In the genomic region with DNA sequence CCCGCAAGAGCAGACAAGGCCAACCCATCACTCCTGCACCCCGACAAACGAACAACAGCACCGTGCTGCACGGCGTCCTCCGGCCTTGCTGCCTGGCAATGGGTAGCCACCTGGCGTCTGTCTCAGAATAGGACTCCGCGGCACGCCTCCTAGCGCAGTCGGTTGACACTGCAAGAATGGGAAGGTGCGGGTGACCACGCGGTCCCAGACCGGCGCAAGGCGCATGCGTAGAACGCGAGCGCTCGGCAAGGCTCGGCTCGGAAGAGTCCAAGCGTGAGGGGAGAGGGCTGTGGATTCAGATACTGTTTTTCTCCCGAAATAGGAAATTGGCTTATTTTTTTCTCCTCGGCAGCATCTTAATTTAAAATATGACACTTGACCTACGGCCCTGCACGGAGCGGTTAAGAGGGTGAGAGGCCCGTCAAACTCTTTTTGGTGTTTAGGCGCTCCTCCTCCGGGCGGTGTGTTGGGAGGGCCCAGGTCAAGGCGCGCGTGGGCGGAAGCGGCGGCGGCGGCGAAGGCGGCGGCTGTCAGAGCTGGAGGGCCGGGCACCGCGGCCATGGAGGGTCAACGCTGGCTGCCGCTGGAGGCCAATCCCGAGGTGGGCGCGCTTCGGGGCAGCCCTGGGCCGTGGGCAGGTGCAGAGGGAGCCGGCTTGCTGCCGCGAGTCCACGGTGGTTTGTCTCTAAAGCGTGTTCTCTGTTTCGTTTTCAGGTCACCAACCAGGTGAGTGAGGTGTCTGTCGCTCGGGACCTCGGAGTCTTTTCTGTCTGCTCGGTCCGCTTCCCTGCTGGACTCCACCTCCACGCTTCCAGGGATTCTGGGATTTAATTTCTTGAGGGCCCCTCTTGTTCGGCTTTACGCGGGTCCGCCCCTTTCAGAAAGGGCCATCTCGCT, we compare ENCODE assay signal across 8 cellular contexts. TPM values are rescaled to one million over a fixed set of nuclear protein-coding genes. Genes with fewer than 3 reads are reported as not detected.
DNase-seq lines count a peak whose midpoint lies in the region; ATAC-seq and TF ChIP-seq lines count a peak whose summit lies in the region.

TSS of gene UCHL3 (plus strand) at position 530 of the 897 bp plus-strand sequence. CDS start at position 560, 30 bp downstream.

- peaks cover 31% of the 10 kb centered on the region for H3K4me1 Mint-ChIP-seq in activated T-helper 17 cell treated with anti-CD3 and anti-CD28 coated beads, Interleukin-2, amount 50 U/mL, for 72 hours
- H3K4me1 Mint-ChIP-seq in naive thymus-derived CD8-positive, alpha-beta T cell, result peaks cover 26 to 47% (median 44%) of the 10 kb centered on the region in 4 donors

- H3K27ac ChIP-seq in GM23248 (peak within 1 kb of the TSS; percentile 79), fibroblast of lung (ENCODE audit: insufficient read depth, low read length) (peak within 1 kb of the TSS; percentile 97)

- DNase-seq in EH (ENCODE audit: low read depth), result peak; percentile 93
- peak; percentile 97 for DNase-seq in GM23248
- peak; percentile 94 for DNase-seq in LHCN-M2 (ENCODE audit: low read depth)
- DNase-seq in RPMI8226, result peak; percentile 97
- DNase-seq in fibroblast of lung (ENCODE audit: low read depth in 2 of 2), result peak; percentile 91 to 96
- peak; percentile 92 to 98 (median 97) for DNase-seq in naive thymus-derived CD8-positive, alpha-beta T cell
- DNase-seq in stimulated activated naive CD4-positive, alpha-beta T cell treated with Interleukin-2 at 50 U/mL for 16 hours (lab: John Stamatoyannopoulos, UW), result peak; percentile 95

- peaks cover 26% of the 10 kb centered on the region for H3K4me1 ChIP-seq in GM23248 (ENCODE audit: insufficient read depth)
- H3K4me1 ChIP-seq in fibroblast of lung (ENCODE audit: control insufficient read depth, extremely low read depth, insufficient read depth, low read length), result peaks cover 3% of the 10 kb centered on the region

- H3K9me3 Mint-ChIP-seq in activated T-helper 17 cell treated with anti-CD3 and anti-CD28 coated beads, Interleukin-2, amount 50 U/mL, for 72 hours, result no peaks in the 10 kb centered on the region
- no peaks in the 10 kb centered on the region for H3K9me3 Mint-ChIP-seq in naive thymus-derived CD8-positive, alpha-beta T cell

- peak within 1 kb of the TSS; percentile 96 for H3K27ac Mint-ChIP-seq in activated T-helper 17 cell treated with anti-CD3 and anti-CD28 coated beads, Interleukin-2, amount 50 U/mL, for 72 hours
- H3K27ac Mint-ChIP-seq in naive thymus-derived CD8-positive, alpha-beta T cell, result peak within 1 kb of the TSS; percentile 92 to 99 (median 98)

- peak; percentile 80 to 94 for TF ChIP-seq CTCF in fibroblast of lung (conservative IDR thresholded peaks at IDR 0.05 in 1 of 2, IDR thresholded peaks at IDR 0.05 in 1 of 2; ENCODE audit: low read depth in 1 of 2, low read length in 2 of 2)

- H3K9me2 ChIP-seq in GM23248 (ENCODE audit: insufficient read depth), result no peaks in the 10 kb centered on the region

- no peaks in the 10 kb centered on the region for H3K27me3 Mint-ChIP-seq in activated T-helper 17 cell treated with anti-CD3 and anti-CD28 coated beads, Interleukin-2, amount 50 U/mL, for 72 hours
- H3K27me3 Mint-ChIP-seq in naive thymus-derived CD8-positive, alpha-beta T cell, result peaks cover 0 to 3% (median 0%) of the 10 kb centered on the region in 5 donors

- H4K20me1 ChIP-seq in GM23248 (ENCODE audit: insufficient read depth) (no peaks in the 10 kb centered on the region), fibroblast of lung (ENCODE audit: control insufficient read depth, extremely low read depth, insufficient read depth, low read length) (no peaks in the 10 kb centered on the region)

- WGBS in GM23248 (ENCODE audit: low coverage in 1 of 2, low lambda C conversion rate in 2 of 2, missing lambda C conversion rate in 2 of 2), 2 experiments, result 1 to 2% methylated on average over 62 to 71 of the region's 74 CpGs

- peaks cover 46% of the 10 kb centered on the region for H3K79me2 ChIP-seq in GM23248 (ENCODE audit: insufficient read depth)
- H3K79me2 ChIP-seq in fibroblast of lung (ENCODE audit: control insufficient read depth, insufficient read depth, low read length), result peaks cover 5% of the 10 kb centered on the region

- H3K9me3 ChIP-seq in GM23248 (ENCODE audit: low read depth) (no peaks in the 10 kb centered on the region), fibroblast of lung (ENCODE audit: control insufficient read depth, insufficient read depth, low read depth, low read length) (no peaks in the 10 kb centered on the region)

- in situ Hi-C loops in GM23248 (cut with MboI), result loop anchor here (10.0 kb wide), 1 partner anchor 175 kb away; no protein-coding TSS in a partner anchor

- H3K36me3 Mint-ChIP-seq in activated T-helper 17 cell treated with anti-CD3 and anti-CD28 coated beads, Interleukin-2, amount 50 U/mL, for 72 hours (ENCODE audit: low read depth), result peaks cover 30% of the 10 kb centered on the region
- peaks cover 6 to 15% (median 10%) of the 10 kb centered on the region in 3 donors for H3K36me3 Mint-ChIP-seq in naive thymus-derived CD8-positive, alpha-beta T cell

- H3K36me3 ChIP-seq in GM23248 (ENCODE audit: low read depth), result no peaks in the 10 kb centered on the region
- peaks cover 2% of the 10 kb centered on the region for H3K36me3 ChIP-seq in fibroblast of lung (ENCODE audit: control insufficient read depth, insufficient read depth, low read length)

- H3K27me3 ChIP-seq in GM23248 (replicated peaks; ENCODE audit: insufficient read depth) (no peaks in the 10 kb centered on the region), fibroblast of lung (ENCODE audit: control insufficient read depth, insufficient read depth, low read length) (no peaks in the 10 kb centered on the region)

- H3K4me3 ChIP-seq in GM23248 (peak within 1 kb of the TSS; percentile 90), fibroblast of lung (replicated peaks in 1 of 4; ENCODE audit: control extremely low read depth in 1 of 4, insufficient read depth in 1 of 4, low read depth in 3 of 4, low read length in 4 of 4) (peak within 1 kb of the TSS; percentile 81 to 99 (median 92))

- H3F3A ChIP-seq in GM23248 (ENCODE audit: insufficient read depth), result peaks cover 17% of the 10 kb centered on the region

- peak within 1 kb of the TSS; percentile 85 for H3K4me2 ChIP-seq in GM23248 (ENCODE audit: unreplicated experiment)
- peak within 1 kb of the TSS; percentile 90 for H3K4me2 ChIP-seq in fibroblast of lung (ENCODE audit: extremely low read depth, insufficient read depth, low read length)

- peak within 1 kb of the TSS; percentile 92 for H2AFZ ChIP-seq in GM23248
- peak within 1 kb of the TSS; percentile 84 for H2AFZ ChIP-seq in fibroblast of lung (ENCODE audit: low read length)

- H3K9ac ChIP-seq in GM23248 (peak within 1 kb of the TSS; percentile 81), fibroblast of lung (ENCODE audit: insufficient read depth, low read length) (peak within 1 kb of the TSS; percentile 94)

- POLR2A ChIA-PET in naive thymus-derived CD8-positive, alpha-beta T cell (lab: Charles Lee), result interaction anchor here (0.7 to 2.1 kb wide), 4 partner anchors 8 to 177 kb away, joined by 3 to 10 read pairs (median 4); partner anchors contain the start of gene COMMD6

- peak; percentile 94 for ATAC-seq in activated T-helper 17 cell treated with anti-CD3 and anti-CD28 coated beads, Interleukin-2, amount 50 U/mL, for 72 hours (replicated peaks)
- ATAC-seq in naive thymus-derived CD8-positive, alpha-beta T cell, result peak; percentile 91 to 92

- peak within 1 kb of the TSS; percentile 92 for H3K4me3 Mint-ChIP-seq in activated T-helper 17 cell treated with anti-CD3 and anti-CD28 coated beads, Interleukin-2, amount 50 U/mL, for 72 hours
- peak within 1 kb of the TSS; percentile 87 to 97 (median 95) for H3K4me3 Mint-ChIP-seq in naive thymus-derived CD8-positive, alpha-beta T cell

RNA-seq across cellular contexts. Expression of gene UCHL3, which starts in this region (rescaled TPM):
- 42.8 and 46.7 TPM in 2 replicates for total RNA-seq in GM23248 (2014; rRNA removed; shearing (Covaris generic))
- polyA plus RNA-seq in GM23248 (2016; fragmentation: Nextera tagmentation; extraction: Ambion mirVana) (116 and 118 TPM in 2 replicates), fibroblast of lung (76.7 and 81.9 TPM in 2 replicates)
- total RNA-seq in LHCN-M2 (2014; rRNA removed) (53.8 and 60.7 TPM in 2 replicates), fibroblast of lung (23.4 and 30.9 TPM in 2 replicates)
- 50.6 TPM for polyA plus RNA-seq in LHCN-M2 (2012)
- 10 to 100 TPM; 31.4 to 61.2 TPM for total RNA-seq in activated T-helper 17 cell treated with anti-CD3 and anti-CD28 coated beads, Interleukin-2, amount 50 U/mL, for 72 hours
- polyA plus RNA-seq in fibroblast of lung (2012), result 65.7 and 66.9 TPM in 2 replicates
- polyA minus RNA-seq in fibroblast of lung (ENCODE audit: low replicate concordance), result 1.3 and 1.9 TPM in 2 replicates
- 10 to 100 TPM; 17.0 to 21.7 TPM for total RNA-seq in naive thymus-derived CD8-positive, alpha-beta T cell
- 10 to 100 TPM; 44.3 to 50.1 (median 48.6) TPM for polyA plus RNA-seq in naive thymus-derived CD8-positive, alpha-beta T cell

Comparison
In these comparisons a context has a peak if more than half of its experiments do, and no peak if none do; other contexts are left out.
1. Peak in every context shown above with its lines: DNase-seq, ATAC-seq, H3K4me3 ChIP-seq and H3K27ac ChIP-seq.